Comparison of ENCODE assay signal across 10 cellular contexts in the genomic region with DNA sequence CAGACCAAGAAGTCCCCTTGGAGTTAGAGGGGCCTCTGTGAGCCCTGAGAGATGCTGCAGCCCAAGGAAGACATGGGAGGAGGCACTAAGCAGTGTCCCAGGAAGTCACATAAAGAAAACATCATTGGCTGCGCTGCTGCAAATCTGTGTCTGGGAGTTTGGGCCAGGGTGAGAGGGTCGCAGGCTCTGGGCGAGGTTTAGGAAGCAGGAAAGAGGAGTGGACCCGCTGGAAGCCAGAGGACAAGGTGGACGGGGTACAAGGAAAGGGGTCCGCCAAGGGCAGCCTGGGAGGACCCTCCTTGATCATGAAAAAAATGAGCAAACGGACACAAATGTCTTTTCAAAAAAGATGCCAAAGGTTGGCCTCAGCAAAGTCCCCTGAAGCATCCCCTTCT. TPM values are rescaled to one million over a fixed set of nuclear protein-coding genes. Genes with fewer than 3 reads are reported as not detected.
A peak's percentile ranks its signal among the peaks of the same experiment; 100 is the strongest.
DNase-seq lines count a peak whose midpoint lies in the region; ATAC-seq and TF ChIP-seq lines count a peak whose summit lies in the region.
"Had no signal": no experiment of that assay in that cellular context is flagged by ENCODE, and none has a peak within 500 bp of the region (broad histone marks: within the 10 kb centered on the region; RNA-seq: fewer than 3 reads in every experiment).

No MANE protein-coding gene starts in this region.

- ATAC-seq in naive thymus-derived CD8-positive, alpha-beta T cell = no peak
- no peak for ATAC-seq in GM18861 (IDR thresholded peaks at IDR 0.05; ENCODE audit: unreplicated experiment)
- no peak for ATAC-seq in HG03442 (IDR thresholded peaks at IDR 0.05; ENCODE audit: unreplicated experiment)

- H3K4me3 ChIP-seq in AG04450 (ENCODE audit: low read depth, low read length) = no peak overlapping the region

- H3K27me3 Mint-ChIP-seq in HFFc6 (ENCODE audit: insufficient read depth) (no peaks in the 10 kb centered on the region; the same call in 1 of the 2 replicates), brain (no peaks in the 10 kb centered on the region)
- H3K27me3 Mint-ChIP-seq in naive thymus-derived CD8-positive, alpha-beta T cell = peaks cover 0 to 2% (median 0%) of the 10 kb centered on the region in 5 donors

- no peaks in the 10 kb centered on the region for H3K27me3 ChIP-seq in AG04450 (ENCODE audit: control insufficient read depth, insufficient read depth, low read length)

- DNase-seq in AG04450 (ENCODE audit: low read depth, low spot score) (no peak), HFFc6 (no peak), DMS 273 (lab: John Stamatoyannopoulos, UW; ENCODE audit: unreplicated experiment) (no peak), inferior parietal cortex (ENCODE audit: extremely low spot score) (no peak)
- no peak for DNase-seq in naive thymus-derived CD8-positive, alpha-beta T cell
- DNase-seq: DMS53, H7 had no signal

- H3K4me1 Mint-ChIP-seq in HFFc6 (ENCODE audit: low read depth) (peaks cover 51% of the 10 kb centered on the region), brain (peaks cover 51% of the 10 kb centered on the region)
- H3K4me1 Mint-ChIP-seq in naive thymus-derived CD8-positive, alpha-beta T cell = peaks cover 48 to 97% (median 91%) of the 10 kb centered on the region in 4 donors

- H3K9me3 Mint-ChIP-seq in HFFc6 = no peaks in the 10 kb centered on the region
- no peaks in the 10 kb centered on the region for H3K9me3 Mint-ChIP-seq in brain
- peaks cover 0 to 9% (median 0%) of the 10 kb centered on the region in 9 donors for H3K9me3 Mint-ChIP-seq in naive thymus-derived CD8-positive, alpha-beta T cell

- CTCF ChIA-PET in AG04450 (lab: Charles Lee) = interaction anchor here (2.1 to 2.6 kb wide), 2 partner anchors 11 to 119 kb away, joined by 9 to 27 read pairs; no protein-coding TSS in a partner anchor

- TF ChIP-seq CTCF in AG04450 (IDR thresholded peaks at IDR 0.05; ENCODE audit: low read depth, low read length) (no peak), HFFc6 (IDR thresholded peaks at IDR 0.05) (no peak), brain (conservative IDR thresholded peaks at IDR 0.05) (no peak)

- H3K27ac Mint-ChIP-seq in HFFc6 (0 out of 2 replicates have a peak overlapping the region, but pooled peaks have one; percentile 96), brain (peak overlapping the region in 3 of 5 experiments; percentile 56 to 88 (median 88))
- H3K27ac Mint-ChIP-seq in naive thymus-derived CD8-positive, alpha-beta T cell = peak overlapping the region; percentile 94 to 100 (median 99)

- H3K36me3 Mint-ChIP-seq in HFFc6 (ENCODE audit: low read depth) = no peaks in the 10 kb centered on the region
- no peaks in the 10 kb centered on the region for H3K36me3 Mint-ChIP-seq in brain
- H3K36me3 Mint-ChIP-seq in naive thymus-derived CD8-positive, alpha-beta T cell = peaks cover 0 to 3% (median 0%) of the 10 kb centered on the region in 3 donors

- H3K9me3 ChIP-seq in AG04450 (ENCODE audit: control insufficient read depth, insufficient read depth, low read length) = no peaks in the 10 kb centered on the region; the same call in 1 of the 2 replicates

- H3K4me3 Mint-ChIP-seq in HFFc6 (no peak overlapping the region), brain (no peak overlapping the region)
- peak overlapping the region; percentile 60 to 95 (median 86) for H3K4me3 Mint-ChIP-seq in naive thymus-derived CD8-positive, alpha-beta T cell

- H3K27ac ChIP-seq in AG04450 (ENCODE audit: low read depth, low read length) = peak overlapping the region; percentile 47

- POLR2A ChIA-PET in AG04450 (lab: Yijun Ruan, JAX) = no interaction called here
- POLR2A ChIA-PET in naive thymus-derived CD8-positive, alpha-beta T cell (lab: Charles Lee) = interaction anchor here (0.6 to 4.3 kb wide), 21 partner anchors 9 to 143 kb away, joined by 3 to 39 read pairs (median 4); a partner anchor contains a TSS

RNA-seq across cellular contexts. Expression of a gene that starts 15.5 kb away (rescaled TPM):
- 17.7 and 22.4 TPM in 2 replicates for polyA plus RNA-seq in AG04450 (2011; rRNA removed)
- polyA minus RNA-seq in AG04450 (2011; rRNA and poly(A)+ RNA removed) = 7.1 and 8.9 TPM in 2 replicates
- total RNA-seq in HFFc6 (2021; fragmentation: NEBNext Ultra II Directional; extraction: Animal tissue kit (Norgen Biotek cat#: 25700)) = 10 to 100 TPM; 21.1 to 39.2 (median 29.3) TPM
- polyA plus RNA-seq in brain (ENCODE audit: insufficient read depth, low read depth, low replicate concordance) = 14.8 TPM
- total RNA-seq in naive thymus-derived CD8-positive, alpha-beta T cell = 10 to 100 TPM; 65.3 to 67.1 TPM
- polyA plus RNA-seq in naive thymus-derived CD8-positive, alpha-beta T cell = 100 to 1,000 TPM; 121 to 130 (median 123) TPM

RNA-seq across cellular contexts. Expression of a gene that starts 45.9 kb away (rescaled TPM):
- polyA plus RNA-seq in AG04450 (2011; rRNA removed) (4.3 and 5.0 TPM in 2 replicates), brain (ENCODE audit: insufficient read depth, low read depth, low replicate concordance) (2.4 TPM)
- polyA minus RNA-seq in AG04450 (2011; rRNA and poly(A)+ RNA removed) = 4.4 and 6.6 TPM in 2 replicates
- total RNA-seq in HFFc6 (2021; fragmentation: NEBNext Ultra II Directional; extraction: Animal tissue kit (Norgen Biotek cat#: 25700)) = 1 to 10 TPM in 3 of 6 experiments, under 1 TPM in 3; 0.73 to 1.4 (median 1.1) TPM
- total RNA-seq in naive thymus-derived CD8-positive, alpha-beta T cell = 10 to 100 TPM; 56.6 to 57.1 TPM
- 10 to 100 TPM; 29.9 to 37.2 (median 35.0) TPM for polyA plus RNA-seq in naive thymus-derived CD8-positive, alpha-beta T cell

Comparison
In these comparisons a context has a peak if more than half of its experiments do, and no peak if none do; other contexts are left out.
1. H3K4me3 Mint-ChIP-seq: peak in naive thymus-derived CD8-positive, alpha-beta T cell (10 of 10); none in HFFc6 (single experiment) and brain (0 of 5).
2. Peak in every context shown above with its lines, with median percentiles within 50 percentile points of each other: H3K27ac Mint-ChIP-seq.